In genomic region chr12:130831246-130831645, GRCh38 we compare ENCODE assay signal across 21 cellular contexts.
"Had no signal": no experiment of that assay in that cellular context is flagged by ENCODE, and none has a peak within 500 bp of the region (broad histone marks: within the 10 kb centered on the region; RNA-seq: fewer than 3 reads in every experiment).

No MANE protein-coding gene starts in this region.

- H3K4me3 ChIP-seq: dorsolateral prefrontal cortex, gastrocnemius medialis, heart right ventricle, left ventricle myocardium inferior, lower lobe of right lung, right atrium auricular region, sigmoid colon, skin epidermis, stomach, thoracic aorta, transverse colon had no signal

- ATAC-seq: esophagus mucosa; gastrocnemius medialis; heart right ventricle; left cardiac atrium; lower lobe of right lung; naive thymus-derived CD4-positive, alpha-beta T cell had no signal

- DNase-seq: cortex of kidney; dorsolateral prefrontal cortex; effector CD8-positive, alpha-beta T cell; gastrocnemius medialis; heart right ventricle; kidney; left cardiac atrium; left ventricle myocardium inferior; lower lobe of right lung; naive thymus-derived CD4-positive, alpha-beta T cell; sigmoid colon; stimulated activated CD4-positive, alpha-beta T cell treated with anti-CD3 and anti-CD28 coated beads, Interleukin-4, amount 100 ng/mL, for 4 hours; stimulated activated naive CD4-positive, alpha-beta T cell; stomach; substantia nigra; transverse colon had no signal

- H3K36me3 ChIP-seq: gastrocnemius medialis, left ventricle myocardium inferior, lower lobe of right lung, neutrophil, right atrium auricular region, sigmoid colon, stomach, thoracic aorta, transverse colon had no signal

- H3K9me3 ChIP-seq: gastrocnemius medialis, heart right ventricle, left ventricle myocardium inferior, lower lobe of right lung, neutrophil, right atrium auricular region, sigmoid colon, stomach, thoracic aorta, transverse colon had no signal

- H3K27ac ChIP-seq: dorsolateral prefrontal cortex, gastrocnemius medialis, heart right ventricle, left ventricle myocardium inferior, lower lobe of right lung, neutrophil, right atrium auricular region, sigmoid colon, skin epidermis, stomach, thoracic aorta, transverse colon had no signal

- H3K27me3 ChIP-seq: dorsolateral prefrontal cortex, gastrocnemius medialis, heart right ventricle, right atrium auricular region, sigmoid colon, stomach, transverse colon had no signal

- H3K4me1 ChIP-seq: gastrocnemius medialis had no signal
